In the genomic region with DNA sequence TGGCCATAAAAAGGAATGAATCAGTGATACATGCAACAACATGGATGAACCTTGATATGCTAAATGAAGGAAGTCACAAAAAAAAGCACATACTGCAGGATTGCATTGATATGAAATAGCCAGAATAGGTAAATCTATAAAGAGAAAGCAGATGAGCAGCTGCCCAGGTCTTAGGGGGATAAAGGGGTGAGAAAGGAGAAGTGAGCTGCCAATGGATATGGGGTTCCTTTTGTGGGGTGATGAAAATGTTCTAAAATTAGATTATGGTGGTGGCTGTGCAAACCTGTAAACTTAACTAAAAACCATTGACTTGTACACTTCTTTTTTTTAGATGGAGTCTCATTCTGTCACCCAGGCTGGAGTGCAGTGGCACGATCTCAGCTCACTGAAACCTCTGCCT, we compare ENCODE assay signal across 32 cellular contexts. TPM values are rescaled to one million over a fixed set of nuclear protein-coding genes. Genes with fewer than 3 reads are reported as not detected.
"Had no signal": no experiment of that assay in that cellular context is flagged by ENCODE, and none has a peak within 500 bp of the region (broad histone marks: within the 10 kb centered on the region; RNA-seq: fewer than 3 reads in every experiment).

No MANE protein-coding gene starts in this region.

- H3K4me2 ChIP-seq: KMS-11 had no signal

- DNase-seq: activated CD4-positive, alpha-beta memory T cell treated with anti-CD3 and anti-CD28 coated beads for 36 hours; activated CD4-positive, alpha-beta T cell treated with anti-CD3 and anti-CD28 coated beads for 36 hours; activated CD4-positive, alpha-beta T cell treated with anti-CD3 and anti-CD28 coated beads, Interleukin-2, amount 10 ng/mL, durations not matched to agents 7 days and 5 days; activated CD8-positive, alpha-beta memory T cell treated with anti-CD3 and anti-CD28 coated beads, Interleukin-2, amount 50 U/mL, for 4 hours; activated gamma-delta T cell treated with Interleukin-2 at 50 U/mL for 16 hours; activated naive CD4-positive, alpha-beta T cell treated with anti-CD3 and anti-CD28 coated beads, Interleukin-2, amount 10 ng/mL, durations not matched to agents 7 days and 5 days; activated naive CD8-positive, alpha-beta T cell treated with anti-CD3 and anti-CD28 coated beads, Interleukin-2, amount 50 U/mL, for 24 hours; activated T-cell treated with anti-CD3 and anti-CD28 coated beads for 4 hours; activated T-cell treated with anti-CD3 and anti-CD28 coated beads, Interleukin-2, amount 50 U/mL, for 4 hours; anterior cingulate cortex; caudate nucleus; cerebellar nuclear complex; NCI-H1092; NCI-H1436 treated with DMSO at 0.1 percent for 48 hours; NCI-H1694 treated with DMSO at 0.1 percent for 48 hours; NCI-H2029; NCI-H345; NCI-H524 treated with DMSO at 0.1 percent for 48 hours; OCI-M1; SHP77; SJCRH30 had no signal

- ATAC-seq: activated CD4-positive, alpha-beta T cell treated with anti-CD3 and anti-CD28 coated beads for 36 hours; activated CD4-positive, CD25-positive, alpha-beta regulatory T cell treated with anti-CD3 and anti-CD28 coated beads, Interleukin-2, amount 50 U/mL, for 24 hours; activated naive CD8-positive, alpha-beta T cell treated with anti-CD3 and anti-CD28 coated beads, Interleukin-2, amount 50 U/mL, for 24 hours; activated T-cell treated with anti-CD3 and anti-CD28 coated beads, Interleukin-2, amount 50 U/mL, for 4 hours had no signal

- H3K4me3 ChIP-seq: SJCRH30, SK-N-MC had no signal

- H3K27me3 ChIP-seq: SJCRH30 had no signal

- H3K4me3 Mint-ChIP-seq: activated CD4-positive, alpha-beta memory T cell treated with anti-CD3 and anti-CD28 coated beads for 36 hours; activated CD4-positive, alpha-beta T cell treated with anti-CD3 and anti-CD28 coated beads for 36 hours; activated CD4-positive, alpha-beta T cell treated with anti-CD3 and anti-CD28 coated beads, Interleukin-2, amount 10 ng/mL, durations not matched to agents 7 days and 5 days; activated naive CD4-positive, alpha-beta T cell treated with anti-CD3 and anti-CD28 coated beads, Interleukin-2, amount 10 ng/mL, durations not matched to agents 7 days and 5 days; activated naive CD8-positive, alpha-beta T cell; activated naive CD8-positive, alpha-beta T cell treated with anti-CD3 and anti-CD28 coated beads, Interleukin-2, amount 50 U/mL, for 24 hours; activated T-cell treated with anti-CD3 and anti-CD28 coated beads, Interleukin-2, amount 50 U/mL, for 4 hours; activated T-helper 1 cell treated with anti-CD3 and anti-CD28 coated beads, Interleukin-12 subunit alpha, Interleukin-12 subunit beta, Interleukin-2, Interleukin-4 antibody, amounts not matched to agents 30 ng/mL and 10 ng/mL and 1 ng/mL, durations not matched to agents 14 hours and 24 hours and 36 hours; brain; T-helper 1 cell treated with Interleukin-12 subunit alpha and Interleukin-12 subunit beta and Interleukin-4 antibody, amounts not matched to agents 30 μg/mL and 1 μg/mL, for 36 hours; T-helper 2 cell treated with Interferon-gamma antibody and Interleukin-4, amounts not matched to agents 5 μg/mL and 100 μg/mL, for 36 hours had no signal

- H3K9ac ChIP-seq: KMS-11 had no signal

- H3K27ac Mint-ChIP-seq: activated CD4-positive, alpha-beta memory T cell treated with anti-CD3 and anti-CD28 coated beads for 36 hours; activated CD4-positive, alpha-beta T cell treated with anti-CD3 and anti-CD28 coated beads for 36 hours; activated CD4-positive, alpha-beta T cell treated with anti-CD3 and anti-CD28 coated beads, Interleukin-2, amount 10 ng/mL, durations not matched to agents 7 days and 5 days; activated naive CD4-positive, alpha-beta T cell treated with anti-CD3 and anti-CD28 coated beads, Interleukin-2, amount 10 ng/mL, durations not matched to agents 7 days and 5 days; activated naive CD8-positive, alpha-beta T cell; activated naive CD8-positive, alpha-beta T cell treated with anti-CD3 and anti-CD28 coated beads, Interleukin-2, amount 50 U/mL, for 24 hours; activated T-helper 1 cell treated with anti-CD3 and anti-CD28 coated beads, Interleukin-12 subunit alpha, Interleukin-12 subunit beta, Interleukin-2, Interleukin-4 antibody, amounts not matched to agents 30 ng/mL and 10 ng/mL and 1 ng/mL, durations not matched to agents 14 hours and 24 hours and 36 hours; brain; T-helper 2 cell treated with Interferon-gamma antibody and Interleukin-4, amounts not matched to agents 5 μg/mL and 100 μg/mL, for 36 hours had no signal

- H3K27ac ChIP-seq: KMS-11, SJCRH30, SK-N-MC had no signal

- H3K9me3 Mint-ChIP-seq: activated CD4-positive, alpha-beta memory T cell treated with anti-CD3 and anti-CD28 coated beads for 36 hours; activated CD4-positive, alpha-beta T cell treated with anti-CD3 and anti-CD28 coated beads, Interleukin-2, amount 10 ng/mL, durations not matched to agents 7 days and 5 days; activated naive CD4-positive, alpha-beta T cell treated with anti-CD3 and anti-CD28 coated beads, Interleukin-2, amount 10 ng/mL, durations not matched to agents 7 days and 5 days; activated T-cell treated with anti-CD3 and anti-CD28 coated beads, Interleukin-2, amount 50 U/mL, for 4 hours; brain; T-helper 2 cell treated with Interferon-gamma antibody and Interleukin-4, amounts not matched to agents 5 μg/mL and 100 μg/mL, for 36 hours had no signal

- H3K4me1 Mint-ChIP-seq: activated CD4-positive, alpha-beta T cell treated with anti-CD3 and anti-CD28 coated beads for 36 hours; activated CD4-positive, alpha-beta T cell treated with anti-CD3 and anti-CD28 coated beads, Interleukin-2, amount 10 ng/mL, durations not matched to agents 7 days and 5 days; activated naive CD4-positive, alpha-beta T cell treated with anti-CD3 and anti-CD28 coated beads, Interleukin-2, amount 10 ng/mL, durations not matched to agents 7 days and 5 days; activated naive CD8-positive, alpha-beta T cell treated with anti-CD3 and anti-CD28 coated beads, Interleukin-2, amount 50 U/mL, for 24 hours; brain had no signal

- H3K9me3 ChIP-seq: SJCRH30 had no signal

RNA-seq across cellular contexts. Expression of gene HAS1, which starts 12.1 kb away (rescaled TPM):
- total RNA-seq: activated CD4-positive, alpha-beta memory T cell treated with anti-CD3 and anti-CD28 coated beads for 36 hours; activated CD4-positive, alpha-beta T cell treated with anti-CD3 and anti-CD28 coated beads for 36 hours; activated CD4-positive, alpha-beta T cell treated with anti-CD3 and anti-CD28 coated beads, Interleukin-2, amount 10 ng/mL, durations not matched to agents 7 days and 5 days; activated T-cell treated with anti-CD3 and anti-CD28 coated beads, Interleukin-2, amount 50 U/mL, for 4 hours; activated T-helper 1 cell treated with anti-CD3 and anti-CD28 coated beads, Interleukin-12 subunit alpha, Interleukin-12 subunit beta, Interleukin-2, Interleukin-4 antibody, amounts not matched to agents 30 ng/mL and 10 ng/mL and 1 ng/mL, durations not matched to agents 14 hours and 24 hours and 36 hours; M059J; NCI-H460; SJCRH30 had no signal

RNA-seq across cellular contexts. Expression of gene FPR1, which starts 40.0 kb away (rescaled TPM):
- total RNA-seq: activated CD4-positive, alpha-beta memory T cell treated with anti-CD3 and anti-CD28 coated beads for 36 hours; activated CD4-positive, alpha-beta T cell treated with anti-CD3 and anti-CD28 coated beads for 36 hours; activated CD4-positive, alpha-beta T cell treated with anti-CD3 and anti-CD28 coated beads, Interleukin-2, amount 10 ng/mL, durations not matched to agents 7 days and 5 days; activated T-cell treated with anti-CD3 and anti-CD28 coated beads, Interleukin-2, amount 50 U/mL, for 4 hours; activated T-helper 1 cell treated with anti-CD3 and anti-CD28 coated beads, Interleukin-12 subunit alpha, Interleukin-12 subunit beta, Interleukin-2, Interleukin-4 antibody, amounts not matched to agents 30 ng/mL and 10 ng/mL and 1 ng/mL, durations not matched to agents 14 hours and 24 hours and 36 hours; bronchial epithelial cell; NCI-H460; SJCRH30 had no signal

RNA-seq across cellular contexts. Expression of gene FPR2, which starts 49.3 kb away (rescaled TPM):
- total RNA-seq: activated CD4-positive, alpha-beta memory T cell treated with anti-CD3 and anti-CD28 coated beads for 36 hours; activated CD4-positive, alpha-beta T cell treated with anti-CD3 and anti-CD28 coated beads for 36 hours; activated CD4-positive, alpha-beta T cell treated with anti-CD3 and anti-CD28 coated beads, Interleukin-2, amount 10 ng/mL, durations not matched to agents 7 days and 5 days; activated T-cell treated with anti-CD3 and anti-CD28 coated beads, Interleukin-2, amount 50 U/mL, for 4 hours; activated T-helper 1 cell treated with anti-CD3 and anti-CD28 coated beads, Interleukin-12 subunit alpha, Interleukin-12 subunit beta, Interleukin-2, Interleukin-4 antibody, amounts not matched to agents 30 ng/mL and 10 ng/mL and 1 ng/mL, durations not matched to agents 14 hours and 24 hours and 36 hours; bronchial epithelial cell; M059J; NCI-H460; SJCRH30 had no signal
